Comparison of ENCODE assay signal across 6 cellular contexts in the genomic region with DNA sequence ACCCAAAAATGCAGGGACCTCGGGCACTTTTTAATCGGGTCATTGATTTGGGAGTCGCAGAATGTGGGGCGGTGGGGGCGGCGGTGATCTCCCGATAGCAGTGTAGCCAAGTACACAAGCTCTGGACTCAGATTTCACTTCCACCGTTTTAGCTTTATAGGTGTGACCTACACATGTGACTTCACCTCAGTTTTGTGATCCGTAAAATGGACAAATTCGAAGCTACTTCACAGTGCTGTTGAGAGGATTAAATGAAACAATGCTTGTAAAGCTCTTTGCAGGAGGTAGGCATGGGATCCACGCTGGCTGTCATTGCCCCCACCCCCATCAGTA. TPM values are rescaled to one million over a fixed set of nuclear protein-coding genes. Genes with fewer than 3 reads are reported as not detected.
DNase-seq lines count a peak whose midpoint lies in the region; ATAC-seq lines count a peak whose summit lies in the region.

No MANE protein-coding gene starts in this region.

- H3K36me3 ChIP-seq in mesodermal cell (ENCODE audit: control insufficient read depth, insufficient read depth, low read length): peaks cover 29% of the 10 kb centered on the region

- peak overlapping the region; percentile 83 for H3K4me3 ChIP-seq in mesodermal cell (ENCODE audit: extremely low read depth, insufficient read depth, low read length, poor library complexity, severe bottlenecking)

- H3K27ac Mint-ChIP-seq in IgD-negative memory B cell: peak overlapping the region; percentile 62 to 95 (median 79)
- H3K27ac Mint-ChIP-seq in activated T-helper 1 cell treated with anti-CD3 and anti-CD28 coated beads, Interleukin-12 subunit alpha, Interleukin-12 subunit beta, Interleukin-2, Interleukin-4 antibody, amounts not matched to agents 30 ng/mL and 10 ng/mL and 1 ng/mL, durations not matched to agents 14 hours and 24 hours and 36 hours: peak overlapping the region; percentile 89

- no peaks in the 10 kb centered on the region for H3K9me3 ChIP-seq in mesodermal cell (ENCODE audit: control insufficient read depth, low read length)

- peaks cover 21 to 26% (median 25%) of the 10 kb centered on the region in 3 donors for H3K4me1 Mint-ChIP-seq in IgD-negative memory B cell
- H3K4me1 Mint-ChIP-seq in activated T-helper 1 cell treated with anti-CD3 and anti-CD28 coated beads, Interleukin-12 subunit alpha, Interleukin-12 subunit beta, Interleukin-2, Interleukin-4 antibody, amounts not matched to agents 30 ng/mL and 10 ng/mL and 1 ng/mL, durations not matched to agents 14 hours and 24 hours and 36 hours (ENCODE audit: low read depth): peaks cover 34% of the 10 kb centered on the region

- peaks cover 4% of the 10 kb centered on the region for H3K36me3 Mint-ChIP-seq in IgD-negative memory B cell
- H3K36me3 Mint-ChIP-seq in activated T-helper 1 cell treated with anti-CD3 and anti-CD28 coated beads, Interleukin-12 subunit alpha, Interleukin-12 subunit beta, Interleukin-2, Interleukin-4 antibody, amounts not matched to agents 30 ng/mL and 10 ng/mL and 1 ng/mL, durations not matched to agents 14 hours and 24 hours and 36 hours (ENCODE audit: low read depth): peaks cover 21% of the 10 kb centered on the region

- no peak for ATAC-seq in GM21619 (IDR thresholded peaks at IDR 0.05; ENCODE audit: unreplicated experiment)

- 3 to 12% methylated on average over 8 of the region's 11 CpGs for WGBS in mesodermal cell (ENCODE audit: insufficient coverage in 2 of 2), 2 experiments

- no peaks in the 10 kb centered on the region for H3K9me3 Mint-ChIP-seq in IgD-negative memory B cell
- no peaks in the 10 kb centered on the region for H3K9me3 Mint-ChIP-seq in activated T-helper 1 cell treated with anti-CD3 and anti-CD28 coated beads, Interleukin-12 subunit alpha, Interleukin-12 subunit beta, Interleukin-2, Interleukin-4 antibody, amounts not matched to agents 30 ng/mL and 10 ng/mL and 1 ng/mL, durations not matched to agents 14 hours and 24 hours and 36 hours

- no peaks in the 10 kb centered on the region for H3K27me3 Mint-ChIP-seq in IgD-negative memory B cell
- no peaks in the 10 kb centered on the region for H3K27me3 Mint-ChIP-seq in activated T-helper 1 cell treated with anti-CD3 and anti-CD28 coated beads, Interleukin-12 subunit alpha, Interleukin-12 subunit beta, Interleukin-2, Interleukin-4 antibody, amounts not matched to agents 30 ng/mL and 10 ng/mL and 1 ng/mL, durations not matched to agents 14 hours and 24 hours and 36 hours (ENCODE audit: insufficient read depth)

- intact Hi-C loops in activated T-helper 1 cell treated with anti-CD3 and anti-CD28 coated beads, Interleukin-12 subunit alpha, Interleukin-12 subunit beta, Interleukin-2, Interleukin-4 antibody, amounts not matched to agents 30 ng/mL and 10 ng/mL and 1 ng/mL, durations not matched to agents 14 hours and 24 hours and 36 hours (cut with micrococcal nuclease): loop anchor here (10.0 kb wide), 1 partner anchor 779 kb away; a partner anchor contains a TSS

- DNase-seq in activated T-helper 1 cell treated with anti-CD3 and anti-CD28 coated beads, Interleukin-12 subunit alpha, Interleukin-12 subunit beta, Interleukin-2, Interleukin-4 antibody, amounts not matched to agents 30 ng/mL and 10 ng/mL and 1 ng/mL, durations not matched to agents 14 hours and 24 hours and 36 hours (ENCODE audit: low spot score): no peak
- DNase-seq in NCI-H524 treated with DMSO at 0.1 percent for 48 hours (lab: John Stamatoyannopoulos, UW) (no peak), amniotic stem cell (lab: John Stamatoyannopoulos, UW) (no peak)

- H3K27ac ChIP-seq in mesodermal cell (ENCODE audit: low read depth, low read length, severe bottlenecking): peak overlapping the region; percentile 98

- H3K4me1 ChIP-seq in mesodermal cell (ENCODE audit: control insufficient read depth, insufficient read depth, low read length, poor library complexity, severe bottlenecking): peaks cover 6% of the 10 kb centered on the region

- H3K4me3 Mint-ChIP-seq in IgD-negative memory B cell: peak overlapping the region; percentile 92 to 98 (median 96)
- H3K4me3 Mint-ChIP-seq in activated T-helper 1 cell treated with anti-CD3 and anti-CD28 coated beads, Interleukin-12 subunit alpha, Interleukin-12 subunit beta, Interleukin-2, Interleukin-4 antibody, amounts not matched to agents 30 ng/mL and 10 ng/mL and 1 ng/mL, durations not matched to agents 14 hours and 24 hours and 36 hours: peak overlapping the region; percentile 92

RNA-seq across cellular contexts. Expression of a gene that starts 0.5 kb away (rescaled TPM):
- polyA plus RNA-seq in IgD-negative memory B cell: 24.1 TPM
- 27.1 and 31.4 TPM in 2 replicates for total RNA-seq in activated T-helper 1 cell treated with anti-CD3 and anti-CD28 coated beads, Interleukin-12 subunit alpha, Interleukin-12 subunit beta, Interleukin-2, Interleukin-4 antibody, amounts not matched to agents 30 ng/mL and 10 ng/mL and 1 ng/mL, durations not matched to agents 14 hours and 24 hours and 36 hours
- 15.3 TPM for polyA plus RNA-seq in mesodermal cell (2013, experiment 1 of 2)
- polyA plus RNA-seq in mesodermal cell (2013, experiment 2 of 2): 12.7 TPM

RNA-seq across cellular contexts. Expression of a gene that starts 0.7 kb away (rescaled TPM):
- 34.2 TPM for polyA plus RNA-seq in IgD-negative memory B cell
- 121 and 133 TPM in 2 replicates for total RNA-seq in activated T-helper 1 cell treated with anti-CD3 and anti-CD28 coated beads, Interleukin-12 subunit alpha, Interleukin-12 subunit beta, Interleukin-2, Interleukin-4 antibody, amounts not matched to agents 30 ng/mL and 10 ng/mL and 1 ng/mL, durations not matched to agents 14 hours and 24 hours and 36 hours
- 43.4 TPM for polyA plus RNA-seq in mesodermal cell (2013, experiment 1 of 2)
- 35.9 TPM for polyA plus RNA-seq in mesodermal cell (2013, experiment 2 of 2)

RNA-seq across cellular contexts. Expression of a gene that starts 35.3 kb away (rescaled TPM):
- 17.4 TPM for polyA plus RNA-seq in IgD-negative memory B cell
- 31.4 and 35.4 TPM in 2 replicates for total RNA-seq in activated T-helper 1 cell treated with anti-CD3 and anti-CD28 coated beads, Interleukin-12 subunit alpha, Interleukin-12 subunit beta, Interleukin-2, Interleukin-4 antibody, amounts not matched to agents 30 ng/mL and 10 ng/mL and 1 ng/mL, durations not matched to agents 14 hours and 24 hours and 36 hours
- polyA plus RNA-seq in mesodermal cell (2013, experiment 1 of 2): 20.2 TPM
- polyA plus RNA-seq in mesodermal cell (2013, experiment 2 of 2): 17.6 TPM

RNA-seq across cellular contexts. Expression of a gene that starts 36.5 kb away (rescaled TPM):
- polyA plus RNA-seq in IgD-negative memory B cell: not detected
- 0.16 and 0.17 TPM in 2 replicates for total RNA-seq in activated T-helper 1 cell treated with anti-CD3 and anti-CD28 coated beads, Interleukin-12 subunit alpha, Interleukin-12 subunit beta, Interleukin-2, Interleukin-4 antibody, amounts not matched to agents 30 ng/mL and 10 ng/mL and 1 ng/mL, durations not matched to agents 14 hours and 24 hours and 36 hours
- not detected for polyA plus RNA-seq in mesodermal cell (2013, experiment 1 of 2)
- not detected for polyA plus RNA-seq in mesodermal cell (2013, experiment 2 of 2)

RNA-seq across cellular contexts. Expression of a gene that starts 50.4 kb away (rescaled TPM):
- not detected for polyA plus RNA-seq in IgD-negative memory B cell
- total RNA-seq in activated T-helper 1 cell treated with anti-CD3 and anti-CD28 coated beads, Interleukin-12 subunit alpha, Interleukin-12 subunit beta, Interleukin-2, Interleukin-4 antibody, amounts not matched to agents 30 ng/mL and 10 ng/mL and 1 ng/mL, durations not matched to agents 14 hours and 24 hours and 36 hours: 0.10 and 0.34 TPM in 2 replicates
- polyA plus RNA-seq in mesodermal cell (2013, experiment 1 of 2): 1.5 TPM
- 2.2 TPM for polyA plus RNA-seq in mesodermal cell (2013, experiment 2 of 2)
